In genomic region chr11:2699531-2700414, GRCh38 we compare ENCODE assay signal across 8 cellular contexts. TPM values are rescaled to one million over a fixed set of nuclear protein-coding genes. Genes with fewer than 3 reads are reported as not detected.
A peak's percentile ranks its signal among the peaks of the same experiment; 100 is the strongest.
DNase-seq lines count a peak whose midpoint lies in the region; ATAC-seq and TF ChIP-seq lines count a peak whose summit lies in the region.

Gene KCNQ1OT1, minus strand, starts transcription at chr11:2699994.

- peaks cover 11% of the 10 kb centered on the region for H4K20me1 ChIP-seq in Karpas-422 (ENCODE audit: insufficient read depth, low read depth, low read length)
- H4K20me1 ChIP-seq in neural cell (ENCODE audit: insufficient read depth): no peaks in the 10 kb centered on the region

- TF ChIP-seq EP300 in neural cell (conservative IDR thresholded peaks at IDR 0.05; ENCODE audit: poor library complexity, severe bottlenecking): peak; percentile 51

- no peak for TF ChIP-seq RAD21 in neural cell (conservative IDR thresholded peaks at IDR 0.05)

- H3K36me3 ChIP-seq in Karpas-422 (ENCODE audit: insufficient read depth, low read length) (no peaks in the 10 kb centered on the region; the same call in 1 of the 2 replicates), neural cell (ENCODE audit: insufficient read depth, low read length) (no peaks in the 10 kb centered on the region)

- H3K27me3 ChIP-seq in Karpas-422 (ENCODE audit: low read length) (no peaks in the 10 kb centered on the region), neural cell (ENCODE audit: insufficient read depth, low read depth, low read length) (no peaks in the 10 kb centered on the region)

- peak within 1 kb of the TSS; percentile 49 for H3K27ac Mint-ChIP-seq in stimulated activated naive CD8-positive, alpha-beta T cell treated with anti-CD3 and anti-CD28 coated beads, Interleukin-15, Interleukin-2, amounts not matched to agents 100 ng/mL and 50 ng/mL, for 24 hours

- H3K27ac ChIP-seq in Karpas-422 (ENCODE audit: low read length) (peak within 1 kb of the TSS; percentile 70), RWPE1 (peak within 1 kb of the TSS; percentile 82), neural cell (ENCODE audit: low read length) (peak within 1 kb of the TSS; percentile 66)

- POLR2A ChIA-PET in RWPE1 (lab: Yijun Ruan, JAX; ENCODE audit: low non-redundant PET): interaction anchor here (1.1 kb wide), 1 partner anchor 203 kb away, joined by 4 read pairs; a partner anchor contains a TSS

- peaks cover 68% of the 10 kb centered on the region for H3K4me1 ChIP-seq in Karpas-422 (ENCODE audit: low read length)

- DNase-seq in Daoy (ENCODE audit: low read depth) (peak; percentile 98), Karpas-422 (peak; percentile 95), RWPE1 (ENCODE audit: low spot score) (peak; percentile 96), fibroblast of the conjunctiva (ENCODE audit: low read depth) (peak; percentile 86)
- peak; percentile 82 for DNase-seq in activated effector memory CD4-positive, alpha-beta T cell treated with Interleukin-2 at 50 U/mL for 16 hours

- peaks cover 5% of the 10 kb centered on the region for H3K36me3 Mint-ChIP-seq in stimulated activated naive CD8-positive, alpha-beta T cell treated with anti-CD3 and anti-CD28 coated beads, Interleukin-15, Interleukin-2, amounts not matched to agents 100 ng/mL and 50 ng/mL, for 24 hours (ENCODE audit: low read depth)

- peak within 1 kb of the TSS; percentile 70 for H3K4me3 ChIP-seq in Karpas-422 (ENCODE audit: low read length)
- H3K4me3 ChIP-seq in neural cell (ENCODE audit: low read length): peak within 1 kb of the TSS; percentile 82

- H3F3A ChIP-seq in neural cell (ENCODE audit: insufficient read depth, low read length, poor library complexity, severe bottlenecking): no peaks in the 10 kb centered on the region

- H3K9me3 Mint-ChIP-seq in stimulated activated naive CD8-positive, alpha-beta T cell treated with anti-CD3 and anti-CD28 coated beads, Interleukin-15, Interleukin-2, amounts not matched to agents 100 ng/mL and 50 ng/mL, for 24 hours: no peaks in the 10 kb centered on the region

- TF ChIP-seq CTCF in RWPE1 (conservative IDR thresholded peaks at IDR 0.05; ENCODE audit: low read depth): no peak
- peak; percentile 36 for TF ChIP-seq CTCF in neural cell (IDR thresholded peaks at IDR 0.05; ENCODE audit: poor library complexity, severe bottlenecking)

- CTCF ChIA-PET in RWPE1 (lab: Yijun Ruan, JAX): interaction anchor here (0.6 kb wide), 1 partner anchor 125 kb away, joined by 3 read pairs; no protein-coding TSS in a partner anchor

- no peaks in the 10 kb centered on the region for H3K9me2 ChIP-seq in Karpas-422 (replicated peaks; ENCODE audit: insufficient read depth, low read length)
- no peaks in the 10 kb centered on the region for H3K9me2 ChIP-seq in neural cell (ENCODE audit: insufficient read depth, low read length)

- H2AFZ ChIP-seq in Karpas-422 (ENCODE audit: low read length) (no peak within 1 kb of the TSS), neural cell (ENCODE audit: low read depth, low read length) (peak within 1 kb of the TSS; percentile 51)

- ATAC-seq in GM21786 (IDR thresholded peaks at IDR 0.05; ENCODE audit: unreplicated experiment): peak; percentile 91

- H3K4me3 Mint-ChIP-seq in stimulated activated naive CD8-positive, alpha-beta T cell treated with anti-CD3 and anti-CD28 coated beads, Interleukin-15, Interleukin-2, amounts not matched to agents 100 ng/mL and 50 ng/mL, for 24 hours: peak within 1 kb of the TSS; percentile 82

- H3K9ac ChIP-seq in Karpas-422 (ENCODE audit: low read length): peak within 1 kb of the TSS; percentile 85
- H3K9ac ChIP-seq in neural cell (ENCODE audit: low read length): peak within 1 kb of the TSS; percentile 80

- H3K4me1 Mint-ChIP-seq in stimulated activated naive CD8-positive, alpha-beta T cell treated with anti-CD3 and anti-CD28 coated beads, Interleukin-15, Interleukin-2, amounts not matched to agents 100 ng/mL and 50 ng/mL, for 24 hours (ENCODE audit: low read depth): peaks cover 10% of the 10 kb centered on the region

- H3K9me3 ChIP-seq in Karpas-422 (ENCODE audit: low read length): no peaks in the 10 kb centered on the region
- H3K9me3 ChIP-seq in neural cell (ENCODE audit: low read length): no peaks in the 10 kb centered on the region

- peaks cover 48% of the 10 kb centered on the region for H3K79me2 ChIP-seq in Karpas-422 (ENCODE audit: low read length)
- H3K79me2 ChIP-seq in neural cell (replicated peaks; ENCODE audit: insufficient read depth, low read length): peaks cover 25% of the 10 kb centered on the region

- H3K4me2 ChIP-seq in Karpas-422 (ENCODE audit: low read depth, low read length, poor library complexity, severe bottlenecking) (peak within 1 kb of the TSS; percentile 76), neural cell (ENCODE audit: low read length) (peak within 1 kb of the TSS; percentile 66)

- H3K27me3 Mint-ChIP-seq in stimulated activated naive CD8-positive, alpha-beta T cell treated with anti-CD3 and anti-CD28 coated beads, Interleukin-15, Interleukin-2, amounts not matched to agents 100 ng/mL and 50 ng/mL, for 24 hours: no peaks in the 10 kb centered on the region

TF ChIP-seq in neural cell, 6 proteins besides CTCF, POLR2A, EP300 and RAD21:
- TF ChIP-seq MXI1 (conservative IDR thresholded peaks at IDR 0.05; ENCODE audit: poor library complexity, severe bottlenecking) (peak; percentile 47), REST (IDR thresholded peaks at IDR 0.05; ENCODE audit: borderline replicate concordance) (peak; percentile 64), POLR2AphosphoS5 (IDR thresholded peaks at IDR 0.05) (peak; percentile 90), EZH2 (IDR thresholded peaks at IDR 0.05; ENCODE audit: borderline replicate concordance, insufficient read depth, low read length, poor library complexity, severe bottlenecking) (no peak), SMC3 (conservative IDR thresholded peaks at IDR 0.05; ENCODE audit: poor library complexity) (no peak), TAF1 (IDR thresholded peaks at IDR 0.05; ENCODE audit: low read depth) (peak; percentile 95)

RNA-seq across cellular contexts. Expression of gene KCNQ1OT1, which starts in this region (rescaled TPM):
- total RNA-seq in Daoy (2014; rRNA removed; shearing (Covaris generic)): 0.77 and 1.1 TPM in 2 replicates
- total RNA-seq in Karpas-422 (2014; rRNA removed; shearing (Covaris generic); ENCODE audit: low replicate concordance): 2.7 and 3.0 TPM in 2 replicates
- 0.12 and 0.32 TPM in 2 replicates for polyA plus RNA-seq in neural cell
- polyA minus RNA-seq in neural cell: 9.0 and 12.3 TPM in 2 replicates

Comparison
In these comparisons a context has a peak if more than half of its experiments do, and no peak if none do; other contexts are left out.
1. Peak in every context shown above with its lines: DNase-seq, ATAC-seq, H3K4me3 ChIP-seq and H3K27ac ChIP-seq.